ENCODE assay signal across 8 cellular contexts in the genomic region with DNA sequence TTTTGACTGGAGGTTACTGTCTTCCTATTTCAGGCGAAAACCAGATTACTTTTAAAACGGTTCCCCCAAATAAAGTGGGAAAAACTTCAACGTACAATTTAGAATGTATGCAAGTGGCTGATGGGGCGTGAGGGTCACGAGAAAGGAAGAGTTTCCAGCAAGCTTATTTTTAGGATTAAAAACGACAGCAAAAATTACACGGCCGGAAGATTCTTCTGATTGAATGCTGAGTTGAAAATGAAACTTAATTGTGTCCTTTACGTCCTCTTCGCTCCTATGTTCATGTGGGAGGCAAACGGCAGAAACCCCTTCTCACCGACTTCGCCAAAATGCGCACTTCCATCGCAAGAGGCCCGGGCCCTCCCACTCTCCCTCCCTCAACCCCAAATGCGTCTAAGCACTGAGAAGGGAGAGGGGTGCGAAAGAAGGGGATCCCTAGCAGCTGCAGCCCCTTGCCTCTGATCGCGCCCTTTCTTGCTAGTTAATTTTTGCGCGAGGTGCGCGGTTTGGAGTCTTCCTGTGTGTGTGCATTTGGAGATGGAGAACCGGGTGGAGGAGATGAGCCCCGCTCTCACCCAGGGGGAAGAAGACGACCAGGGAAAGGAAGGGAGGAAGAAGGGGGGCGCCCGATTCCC. TPM values are rescaled to one million over a fixed set of nuclear protein-coding genes. Genes with fewer than 3 reads are reported as not detected.
DNase-seq lines count a peak whose midpoint lies in the region; ATAC-seq, FAIRE-seq and TF ChIP-seq lines count a peak whose summit lies in the region.

No MANE protein-coding gene starts in this region.

- no peaks in the 10 kb centered on the region for H3K27me3 ChIP-seq in muscle layer of colon (ENCODE audit: control insufficient read depth in 1 of 2, insufficient read depth in 2 of 2, low read length in 2 of 2)

- peak; percentile 25 for DNase-seq in GM12892 (ENCODE audit: insufficient read length)
- peak; percentile 65 for DNase-seq in NCI-H748 (lab: John Stamatoyannopoulos, UW; ENCODE audit: unreplicated experiment)
- DNase-seq in activated T-cell treated with anti-CD3 and anti-CD28 coated beads for 24 hours (ENCODE audit: low read depth): peak; percentile 47
- DNase-seq in erythroblast (lab: John Stamatoyannopoulos, UW): peak; percentile 73 to 80
- DNase-seq in stimulated activated effector memory CD8-positive, alpha-beta T cell treated with anti-CD3 and anti-CD28 coated beads, Interleukin-12 subunit alpha, Interleukin-12 subunit beta, amount 100 ng/mL, for 72 hours (ENCODE audit: low spot score in 2 of 2): peak in 1 of 2 donors; percentile 82
- no peak for DNase-seq in NCI-H187 treated with DMSO at 0.1 percent for 48 hours (lab: John Stamatoyannopoulos, UW)

- H3K4me3 Mint-ChIP-seq in stimulated activated effector memory CD8-positive, alpha-beta T cell treated with anti-CD3 and anti-CD28 coated beads, Interleukin-12 subunit alpha, Interleukin-12 subunit beta, amount 100 ng/mL, for 72 hours: no peak overlapping the region

- peaks cover 4% of the 10 kb centered on the region for H3K9me3 Mint-ChIP-seq in stimulated activated effector memory CD8-positive, alpha-beta T cell treated with anti-CD3 and anti-CD28 coated beads, Interleukin-12 subunit alpha, Interleukin-12 subunit beta, amount 100 ng/mL, for 72 hours

- TF ChIP-seq POLR2A in GM12892 (IDR thresholded peaks at IDR 0.05; ENCODE audit: low read depth, low read length) (no peak), erythroblast (IDR thresholded peaks at IDR 0.05; ENCODE audit: low read length) (no peak)

- peak overlapping the region; percentile 96 for H3K27ac Mint-ChIP-seq in stimulated activated effector memory CD8-positive, alpha-beta T cell treated with anti-CD3 and anti-CD28 coated beads, Interleukin-12 subunit alpha, Interleukin-12 subunit beta, amount 100 ng/mL, for 72 hours

- H3K9ac ChIP-seq in muscle layer of colon (ENCODE audit: low read length): peak overlapping the region; percentile 42

- H3K36me3 Mint-ChIP-seq in stimulated activated effector memory CD8-positive, alpha-beta T cell treated with anti-CD3 and anti-CD28 coated beads, Interleukin-12 subunit alpha, Interleukin-12 subunit beta, amount 100 ng/mL, for 72 hours: peaks cover 24% of the 10 kb centered on the region

- peak overlapping the region; percentile 75 for H3K27ac ChIP-seq in muscle layer of colon (ENCODE audit: low read depth, low read length)

- H3K4me1 Mint-ChIP-seq in stimulated activated effector memory CD8-positive, alpha-beta T cell treated with anti-CD3 and anti-CD28 coated beads, Interleukin-12 subunit alpha, Interleukin-12 subunit beta, amount 100 ng/mL, for 72 hours: peaks cover 31% of the 10 kb centered on the region

- no peaks in the 10 kb centered on the region for H3K36me3 ChIP-seq in muscle layer of colon (ENCODE audit: insufficient read depth, low read length)

- FAIRE-seq in GM12892 (lab: Jason Lieb, UNC): no peak

- H3K9me3 ChIP-seq in muscle layer of colon (ENCODE audit: low read length): no peaks in the 10 kb centered on the region

- ATAC-seq in HG02759 (IDR thresholded peaks at IDR 0.05; ENCODE audit: unreplicated experiment): peak; percentile 3
- ATAC-seq in stimulated activated effector memory CD8-positive, alpha-beta T cell treated with anti-CD3 and anti-CD28 coated beads, Interleukin-12 subunit alpha, Interleukin-12 subunit beta, amount 100 ng/mL, for 72 hours: peak; percentile 9

- H3K4me1 ChIP-seq in muscle layer of colon (ENCODE audit: insufficient read depth, low read length): peaks cover 4% of the 10 kb centered on the region

- peak overlapping the region; percentile 79 to 93 for H3K4me3 ChIP-seq in muscle layer of colon (ENCODE audit: low read depth in 1 of 2, low read length in 2 of 2)

RNA-seq across cellular contexts. Expression of gene CD47, which starts 0.6 kb away (rescaled TPM):
- polyA plus RNA-seq in GM12892 (2012; ENCODE audit: missing spikeins): 120 TPM
